In genomic region chr3:177529716-177530335, GRCh38 we compare ENCODE assay signal across 23 cellular contexts.
A peak's percentile ranks its signal among the peaks of the same experiment; 100 is the strongest.
DNase-seq lines count a peak whose midpoint lies in the region; ATAC-seq and TF ChIP-seq lines count a peak whose summit lies in the region.
"Had no signal": no experiment of that assay in that cellular context is flagged by ENCODE, and none has a peak within 500 bp of the region (broad histone marks: within the 10 kb centered on the region; RNA-seq: fewer than 3 reads in every experiment).

No MANE protein-coding gene starts in this region.

- H3K36me3 Mint-ChIP-seq in activated CD8-positive, alpha-beta T cell treated with anti-CD3 and anti-CD28 coated beads for 36 hours (ENCODE audit: low read depth) = no peaks in the 10 kb centered on the region
- H3K36me3 Mint-ChIP-seq: immature natural killer cell had no signal

- CTCF ChIA-PET in activated CD8-positive, alpha-beta T cell treated with anti-CD3 and anti-CD28 coated beads for 36 hours (lab: Charles Lee) = interaction anchor here (1.2 to 3.0 kb wide), 3 partner anchors 9 to 113 kb away, joined by 3 to 12 read pairs (median 4); no protein-coding TSS in a partner anchor

- no peaks in the 10 kb centered on the region for H3K27me3 Mint-ChIP-seq in activated CD8-positive, alpha-beta T cell treated with anti-CD3 and anti-CD28 coated beads for 36 hours
- H3K27me3 Mint-ChIP-seq: activated naive CD8-positive, alpha-beta T cell treated with anti-CD3 and anti-CD28 coated beads, Interleukin-2, amount 50 U/mL, for 24 hours had no signal

- H3K27ac ChIP-seq in coronary artery (peak overlapping the region; percentile 51 to 85), thoracic aorta (peak overlapping the region; percentile 7 to 46)
- H3K27ac ChIP-seq: 22Rv1, spleen, stomach had no signal

- no peak overlapping the region for H3K4me3 ChIP-seq in coronary artery
- no peak overlapping the region for H3K4me3 ChIP-seq in thoracic aorta
- H3K4me3 ChIP-seq: spleen, stomach had no signal

- peaks cover 4% of the 10 kb centered on the region for H3K9me3 Mint-ChIP-seq in activated CD8-positive, alpha-beta T cell treated with anti-CD3 and anti-CD28 coated beads for 36 hours
- H3K9me3 Mint-ChIP-seq: immature natural killer cell had no signal

- DNase-seq in NCI-H82 (lab: John Stamatoyannopoulos, UW) (peak; percentile 42), NCI-H82 treated with DMSO at 0.1 percent for 48 hours (lab: John Stamatoyannopoulos, UW; ENCODE audit: unreplicated experiment) (no peak), coronary artery (ENCODE audit: low spot score) (no peak), left ventricle myocardium superior (no peak), thoracic aorta (ENCODE audit: low spot score) (no peak), A172 (ENCODE audit: low spot score) (no peak)
- DNase-seq in activated CD8-positive, alpha-beta T cell treated with anti-CD3 and anti-CD28 coated beads for 36 hours = no peak
- DNase-seq: activated CD4-positive, alpha-beta T cell treated with anti-CD3 and anti-CD28 coated beads for 4 hours; activated effector memory CD4-positive, alpha-beta T cell treated with Interleukin-2 at 50 U/mL for 16 hours; activated naive CD8-positive, alpha-beta T cell treated with anti-CD3 and anti-CD28 coated beads, Interleukin-2, amount 50 U/mL, for 24 hours; central memory CD4-positive, alpha-beta T cell; effector CD4-positive, alpha-beta T cell; erythroblast; immature natural killer cell; NCI-H2107; NCI-H510A; RPMI8226; spleen; stomach; SW 1271 had no signal

- H3K4me1 Mint-ChIP-seq in activated CD8-positive, alpha-beta T cell treated with anti-CD3 and anti-CD28 coated beads for 36 hours (ENCODE audit: low read depth) = peaks cover 14% of the 10 kb centered on the region

- POLR2A ChIA-PET in activated CD8-positive, alpha-beta T cell treated with anti-CD3 and anti-CD28 coated beads for 36 hours (lab: Charles Lee) = no interaction called here

- H3K27me3 ChIP-seq in thoracic aorta (replicated peaks; ENCODE audit: insufficient read depth) = no peaks in the 10 kb centered on the region
- H3K27me3 ChIP-seq: spleen, stomach had no signal

- no peak overlapping the region for H3K27ac Mint-ChIP-seq in activated CD8-positive, alpha-beta T cell treated with anti-CD3 and anti-CD28 coated beads for 36 hours
- H3K27ac Mint-ChIP-seq: activated naive CD8-positive, alpha-beta T cell treated with anti-CD3 and anti-CD28 coated beads, Interleukin-2, amount 50 U/mL, for 24 hours; immature natural killer cell had no signal

- intact Hi-C loops in left ventricle myocardium superior (cut with micrococcal nuclease) = no loop called here
- intact Hi-C loops in activated CD8-positive, alpha-beta T cell treated with anti-CD3 and anti-CD28 coated beads for 36 hours (cut with micrococcal nuclease) = no loop called here

- H3K4me1 ChIP-seq in thoracic aorta (ENCODE audit: control insufficient read depth in 1 of 2, low read depth in 2 of 2) = peaks cover 15 to 24% of the 10 kb centered on the region in 2 donors

- H3K9me3 ChIP-seq in thoracic aorta = no peaks in the 10 kb centered on the region
- H3K9me3 ChIP-seq: stomach had no signal

- ATAC-seq in left ventricle myocardium superior = peak; percentile 79
- ATAC-seq in thoracic aorta (ENCODE audit: insufficient number of reproducible peaks, low FRiP score, low read depth) = no peak
- ATAC-seq in SK-N-SH treated with all-trans-retinoic acid at 6 μM for 48 hours = no peak
- ATAC-seq in activated CD8-positive, alpha-beta T cell treated with anti-CD3 and anti-CD28 coated beads for 36 hours = no peak

- H3K4me3 Mint-ChIP-seq in activated CD8-positive, alpha-beta T cell treated with anti-CD3 and anti-CD28 coated beads for 36 hours = no peak overlapping the region
- H3K4me3 Mint-ChIP-seq: activated naive CD8-positive, alpha-beta T cell treated with anti-CD3 and anti-CD28 coated beads, Interleukin-2, amount 50 U/mL, for 24 hours; immature natural killer cell; neural crest cell had no signal

- no peaks in the 10 kb centered on the region for H3K36me3 ChIP-seq in thoracic aorta
- H3K36me3 ChIP-seq: spleen, stomach had no signal

- TF ChIP-seq CTCF in coronary artery (IDR thresholded peaks at IDR 0.05) (no peak), thoracic aorta (IDR thresholded peaks at IDR 0.05) (no peak)
- TF ChIP-seq CTCF in activated CD8-positive, alpha-beta T cell treated with anti-CD3 and anti-CD28 coated beads for 36 hours (IDR thresholded peaks at IDR 0.05) = no peak

TF ChIP-seq in SK-N-SH treated with all-trans-retinoic acid at 6 μM for 48 hours, 23 proteins besides CTCF, POLR2A, EP300 and RAD21:
- no peak for TF ChIP-seq ZFP3 (CRISPR knock-in tag; IDR thresholded peaks at IDR 0.05)
- TF ChIP-seq BACH2 (CRISPR knock-in tag; IDR thresholded peaks at IDR 0.05; ENCODE audit: borderline replicate concordance) = no peak
- TF ChIP-seq ISL1 (CRISPR knock-in tag; IDR thresholded peaks at IDR 0.05) = no peak
- TF ChIP-seq SNAI2 (CRISPR knock-in tag; IDR thresholded peaks at IDR 0.05) = no peak
- TF ChIP-seq CSDC2 (CRISPR knock-in tag; IDR thresholded peaks at IDR 0.05) = no peak
- no peak for TF ChIP-seq PATZ1 (CRISPR knock-in tag; IDR thresholded peaks at IDR 0.05; ENCODE audit: borderline replicate concordance)
- TF ChIP-seq RARB (CRISPR knock-in tag; IDR thresholded peaks at IDR 0.05) = no peak
- no peak for TF ChIP-seq PPARA (CRISPR knock-in tag; IDR thresholded peaks at IDR 0.05; ENCODE audit: borderline replicate concordance)
- TF ChIP-seq ZNF8 (CRISPR knock-in tag; IDR thresholded peaks at IDR 0.05) = no peak
- TF ChIP-seq ZNF70 (CRISPR knock-in tag; IDR thresholded peaks at IDR 0.05) = no peak
- no peak for TF ChIP-seq GLIS3 (CRISPR knock-in tag; IDR thresholded peaks at IDR 0.05)
- TF ChIP-seq ZC3H10 (CRISPR knock-in tag; IDR thresholded peaks at IDR 0.05) = no peak
- no peak for TF ChIP-seq CSRNP3 (CRISPR knock-in tag; IDR thresholded peaks at IDR 0.05)
- no peak for TF ChIP-seq TSHZ2 (CRISPR knock-in tag; IDR thresholded peaks at IDR 0.05)
- TF ChIP-seq ESRRG (CRISPR knock-in tag; IDR thresholded peaks at IDR 0.05) = no peak
- no peak for TF ChIP-seq ZFP30 (CRISPR knock-in tag; IDR thresholded peaks at IDR 0.05)
